ENCODE assay signal across 9 cellular contexts in genomic region chr1:183209533-183210158, GRCh38. TPM values are rescaled to one million over a fixed set of nuclear protein-coding genes. Genes with fewer than 3 reads are reported as not detected.
DNase-seq lines count a peak whose midpoint lies in the region; ATAC-seq and TF ChIP-seq lines count a peak whose summit lies in the region.
"Had no signal": no experiment of that assay in that cellular context is flagged by ENCODE, and none has a peak within 500 bp of the region (broad histone marks: within the 10 kb centered on the region; RNA-seq: fewer than 3 reads in every experiment).

No MANE protein-coding gene starts in this region.

- H3K4me3 ChIP-seq in HFF-Myc (replicated peaks; ENCODE audit: low read depth, low read length) (no peak overlapping the region), RWPE2 (ENCODE audit: severe bottlenecking) (no peak overlapping the region), kidney epithelial cell (ENCODE audit: low read depth, low read length) (no peak overlapping the region), spleen (no peak overlapping the region)

- ATAC-seq in RWPE2 (ENCODE audit: low read depth), result peak; percentile 79
- no peak for ATAC-seq in GM18498 (IDR thresholded peaks at IDR 0.05; ENCODE audit: unreplicated experiment)

- DNase-seq in GM03348 (ENCODE audit: low spot score) (peak; percentile 88), HFF-Myc (ENCODE audit: extremely low read depth, low read depth) (peak; percentile 62), RWPE2 (ENCODE audit: low spot score) (no peak), kidney epithelial cell (ENCODE audit: low read depth) (peak; percentile 78), spleen (no peak), occipital lobe (lab: John Stamatoyannopoulos, UW) (no peak)
- no peak for DNase-seq in activated effector memory CD4-positive, alpha-beta T cell treated with Interleukin-2 at 50 U/mL for 16 hours

- intact Hi-C loops in spleen (cut with DNase I; ENCODE audit: low total_unique reads), result no loop called here

- TF ChIP-seq CTCF in HFF-Myc (IDR thresholded peaks at IDR 0.05; ENCODE audit: low read depth, low read length, missing control alignments) (no peak), RWPE2 (IDR thresholded peaks at IDR 0.05; ENCODE audit: poor library complexity, severe bottlenecking) (no peak), kidney epithelial cell (IDR thresholded peaks at IDR 0.05; ENCODE audit: insufficient read depth, low read length, poor library complexity, severe bottlenecking) (no peak), spleen (IDR thresholded peaks at IDR 0.05 in 8 of 11, conservative IDR thresholded peaks at IDR 0.05 in 3 of 11) (no peak)

- H3K36me3 ChIP-seq in RWPE2 (ENCODE audit: low read depth) (peaks cover 96% of the 10 kb centered on the region), kidney epithelial cell (ENCODE audit: control insufficient read depth, insufficient read depth, low read length) (no peaks in the 10 kb centered on the region), spleen (no peaks in the 10 kb centered on the region)

- H3K4me1 ChIP-seq in RWPE2 (ENCODE audit: insufficient read depth, poor library complexity, severe bottlenecking) (peaks cover 50% of the 10 kb centered on the region), spleen (no peaks in the 10 kb centered on the region)

- H3K9me3 ChIP-seq in RWPE2 (ENCODE audit: severe bottlenecking), result no peaks in the 10 kb centered on the region
- no peaks in the 10 kb centered on the region for H3K9me3 ChIP-seq in spleen

- no peak for TF ChIP-seq POLR2A in spleen (IDR thresholded peaks at IDR 0.05)

- H3K27me3 ChIP-seq in RWPE2 (ENCODE audit: insufficient read depth, poor library complexity, severe bottlenecking) (no peaks in the 10 kb centered on the region), kidney epithelial cell (ENCODE audit: control insufficient read depth, insufficient read depth, low read length) (no peaks in the 10 kb centered on the region), spleen (replicated peaks in 1 of 7) (peaks cover 0 to 46% (median 0%) of the 10 kb centered on the region in 7 donors)

- H3K27ac ChIP-seq in RWPE2 (ENCODE audit: poor library complexity, severe bottlenecking) (peak overlapping the region; percentile 96), spleen (no peak overlapping the region)

RNA-seq across cellular contexts. Expression of gene LAMC2, which starts 23.6 kb away (rescaled TPM):
- total RNA-seq in kidney epithelial cell (1,180 and 1,184 TPM in 2 replicates), spleen (1 to 10 TPM in 2 of 7 donors, under 1 TPM in 4, not detected in 1; 0.13 to 1.4 (median 0.50) TPM), occipital lobe (0.16 TPM)
- under 1 TPM; 0.67 to 0.82 (median 0.77) TPM for polyA plus RNA-seq in spleen
- total RNA-seq: activated CD8-positive, alpha-beta memory T cell treated with anti-CD3 and anti-CD28 coated beads for 36 hours had no signal

Comparison
In these comparisons a context has a peak if more than half of its experiments do, and no peak if none do; other contexts are left out.
1. DNase-seq: peak in GM03348 (single experiment), HFF-Myc (single experiment) and kidney epithelial cell (single experiment); none in RWPE2 (single experiment), activated effector memory CD4-positive, alpha-beta T cell treated with Interleukin-2 at 50 U/mL for 16 hours (single experiment), spleen (single experiment) and occipital lobe (single experiment).
2. RNA of gene LAMC2, which starts 23.6 kb away (total RNA-seq): 1,180 to 1,184 TPM in kidney epithelial cell; 0.13 to 1.4 TPM in spleen and 0.16 TPM in occipital lobe (single experiment); every median in the first group is over 100 times any median in the second.